ENCODE assay signal across 20 cellular contexts in the genomic region with DNA sequence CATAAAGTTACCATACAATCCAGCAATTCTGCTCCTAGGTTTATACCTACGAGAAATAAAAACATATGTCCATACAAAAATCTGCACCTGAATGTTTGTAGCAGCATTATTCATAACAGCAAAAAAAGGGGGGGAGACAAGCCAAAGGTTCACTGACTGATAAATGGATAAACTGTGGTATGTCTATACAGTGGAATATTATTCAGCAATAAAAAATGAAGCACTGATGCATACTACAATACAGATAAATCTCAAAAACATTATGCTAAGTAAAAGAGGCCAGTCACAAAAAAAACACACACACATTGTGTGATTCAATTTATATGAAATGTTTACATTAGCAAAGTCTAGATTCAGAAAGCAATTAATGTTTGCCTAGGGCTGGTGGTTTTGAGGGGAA. TPM values are rescaled to one million over a fixed set of nuclear protein-coding genes. Genes with fewer than 3 reads are reported as not detected.
A peak's percentile ranks its signal among the peaks of the same experiment; 100 is the strongest.
DNase-seq lines count a peak whose midpoint lies in the region; ATAC-seq, FAIRE-seq and TF ChIP-seq lines count a peak whose summit lies in the region.
"Had no signal": no experiment of that assay in that cellular context is flagged by ENCODE, and none has a peak within 500 bp of the region (broad histone marks: within the 10 kb centered on the region; RNA-seq: fewer than 3 reads in every experiment).

No MANE protein-coding gene starts in this region.

- H3K4me3 Mint-ChIP-seq in Calu3 (ENCODE audit: low read depth, unreplicated experiment) (no peak overlapping the region), astrocyte (ENCODE audit: unreplicated experiment) (no peak overlapping the region), endothelial cell (ENCODE audit: unreplicated experiment) (peak overlapping the region; percentile 2)
- H3K4me3 Mint-ChIP-seq: CD14-positive monocyte; CD4-positive, alpha-beta memory T cell; H9 had no signal

- no peaks in the 10 kb centered on the region for H3K9me3 ChIP-seq in HEK293 (ENCODE audit: control insufficient read depth, insufficient read depth, low read depth, low read length)
- H3K9me3 ChIP-seq in astrocyte (ENCODE audit: insufficient read depth, low read depth, low read length) = no peaks in the 10 kb centered on the region

- intact Hi-C loops in Calu3 (cut with micrococcal nuclease; ENCODE audit: unreplicated experiment) = loop anchor here (5.0 kb wide), 1 partner anchor 125 kb away; no protein-coding TSS in a partner anchor

- DNase-seq in Calu3 = no peak
- DNase-seq in astrocyte (ENCODE audit: low read depth) = no peak
- DNase-seq in endothelial cell (ENCODE audit: low spot score) = no peak
- DNase-seq in NCI-H2029 treated with DMSO at 0.1 percent for 48 hours (lab: John Stamatoyannopoulos, UW) = no peak
- DNase-seq: 8988T; CD4-positive, alpha-beta memory T cell; DMS79 treated with DMSO at 0.1 percent for 48 hours; EL; GOT3; H9; KG1 had no signal

- H3K27ac ChIP-seq in HEK293 (ENCODE audit: extremely low read depth, low read depth, low read length) = no peak overlapping the region
- peak overlapping the region; percentile 2 for H3K27ac ChIP-seq in astrocyte (ENCODE audit: low read depth, low read length)
- H3K27ac ChIP-seq: BLaER1 had no signal

- no peak overlapping the region for H2AFZ ChIP-seq in astrocyte (ENCODE audit: low read depth, low read length)

- POLR2A ChIA-PET in HEK293 (lab: Yijun Ruan, JAX) = no interaction called here

- no peak overlapping the region for H3K9ac ChIP-seq in astrocyte (ENCODE audit: low read length)
- H3K9ac ChIP-seq: BLaER1 had no signal

- H3K27me3 ChIP-seq in astrocyte (ENCODE audit: insufficient read depth, low read length) = no peaks in the 10 kb centered on the region
- H3K27me3 ChIP-seq: BLaER1 had no signal

- H3K4me1 Mint-ChIP-seq in Calu3 (ENCODE audit: low read depth, unreplicated experiment) (peaks cover 37% of the 10 kb centered on the region), astrocyte (ENCODE audit: low read depth, unreplicated experiment) (peaks cover 46% of the 10 kb centered on the region), endothelial cell (ENCODE audit: unreplicated experiment) (peaks cover 41% of the 10 kb centered on the region)
- H3K4me1 Mint-ChIP-seq: CD4-positive, alpha-beta memory T cell; IgD-negative memory B cell had no signal

- H3K4me2 ChIP-seq in astrocyte (ENCODE audit: low read length) = no peak overlapping the region
- H3K4me2 ChIP-seq: BLaER1 had no signal

- CTCF ChIA-PET in Calu3 (lab: Charles Lee) = no interaction called here
- CTCF ChIA-PET in HEK293 (lab: Yijun Ruan, JAX) = interaction anchor here (3.3 kb wide), 1 partner anchor 10 kb away, joined by 28 read pairs; no protein-coding TSS in a partner anchor

- H3K36me3 ChIP-seq in HEK293 (ENCODE audit: control insufficient read depth in 2 of 2, insufficient read depth in 1 of 2, low read length in 2 of 2) (no peaks in the 10 kb centered on the region), astrocyte (ENCODE audit: insufficient read depth, low read length) (no peaks in the 10 kb centered on the region)
- H3K36me3 ChIP-seq: BLaER1 had no signal

- peaks cover 4% of the 10 kb centered on the region for H3K4me1 ChIP-seq in HEK293 (ENCODE audit: control insufficient read depth, insufficient read depth, low read length)
- peaks cover 21% of the 10 kb centered on the region for H3K4me1 ChIP-seq in astrocyte (ENCODE audit: insufficient read depth, low read length)

- FAIRE-seq in astrocyte (lab: Jason Lieb, UNC) = no peak
- FAIRE-seq: G401.6, GM12891, HTR-8/SVneo had no signal

- peak overlapping the region; percentile 79 for H3K27ac Mint-ChIP-seq in Calu3 (ENCODE audit: unreplicated experiment)
- no peak overlapping the region for H3K27ac Mint-ChIP-seq in astrocyte (ENCODE audit: unreplicated experiment)
- H3K27ac Mint-ChIP-seq in endothelial cell (ENCODE audit: unreplicated experiment) = no peak overlapping the region
- H3K27ac Mint-ChIP-seq: CD4-positive, alpha-beta memory T cell; H9; IgD-negative memory B cell had no signal

- H4K20me1 ChIP-seq in astrocyte (ENCODE audit: insufficient read depth, low read length) = no peaks in the 10 kb centered on the region
- H4K20me1 ChIP-seq: BLaER1 had no signal

- BruUV-seq in Calu3 (replicated peaks; lab: Mats Ljungman, UMichigan) = no TSS peak

- H3K79me2 ChIP-seq in astrocyte (ENCODE audit: insufficient read depth, low read length) = no peaks in the 10 kb centered on the region

- TF ChIP-seq CTCF in Calu3 (IDR thresholded peaks at IDR 0.05; ENCODE audit: unreplicated experiment) = no peak
- no peak for TF ChIP-seq CTCF in HEK293 (tag by site-specific recombination; IDR thresholded peaks at IDR 0.05)
- no peak for TF ChIP-seq CTCF in astrocyte (IDR thresholded peaks at IDR 0.05; ENCODE audit: insufficient read depth, low read depth, low read length)
- TF ChIP-seq CTCF in endothelial cell (IDR thresholded peaks at IDR 0.05; ENCODE audit: unreplicated experiment) = no peak

- no peak for ATAC-seq in HG03095 (IDR thresholded peaks at IDR 0.05; ENCODE audit: unreplicated experiment)
- no peak for ATAC-seq in HG02938 (IDR thresholded peaks at IDR 0.05; ENCODE audit: unreplicated experiment)

- H3K4me3 ChIP-seq in HEK293 (ENCODE audit: low read depth, low read length) (no peak overlapping the region), astrocyte (ENCODE audit: insufficient read depth, low read depth, low read length) (no peak overlapping the region)
- H3K4me3 ChIP-seq: BLaER1 had no signal

- H3K36me3 Mint-ChIP-seq in Calu3 (ENCODE audit: insufficient read depth, unreplicated experiment) (no peaks in the 10 kb centered on the region), astrocyte (ENCODE audit: low read depth, unreplicated experiment) (no peaks in the 10 kb centered on the region), endothelial cell (ENCODE audit: low read depth, unreplicated experiment) (peaks cover 23% of the 10 kb centered on the region)
- H3K36me3 Mint-ChIP-seq: CD4-positive, alpha-beta memory T cell; IgD-negative memory B cell had no signal

- peaks cover 5% of the 10 kb centered on the region for H3K9me3 Mint-ChIP-seq in Calu3 (ENCODE audit: low read depth, unreplicated experiment)
- peaks cover 3% of the 10 kb centered on the region for H3K9me3 Mint-ChIP-seq in astrocyte (ENCODE audit: unreplicated experiment)
- no peaks in the 10 kb centered on the region for H3K9me3 Mint-ChIP-seq in endothelial cell (ENCODE audit: unreplicated experiment)

- H3K27me3 Mint-ChIP-seq in Calu3 (ENCODE audit: unreplicated experiment) (no peaks in the 10 kb centered on the region), astrocyte (ENCODE audit: low read depth, unreplicated experiment) (peaks cover 2% of the 10 kb centered on the region), endothelial cell (ENCODE audit: unreplicated experiment) (no peaks in the 10 kb centered on the region)

TF ChIP-seq in HEK293, 187 proteins besides CTCF, POLR2A, EP300 and RAD21:
- TF ChIP-seq ZNF146 (tag by site-specific recombination; IDR thresholded peaks at IDR 0.05) (peak; percentile 77), ZNF140 (tag by site-specific recombination; IDR thresholded peaks at IDR 0.05) (peak; percentile 66; the same call in 1 of the 2 replicates), ZNF292 (tag by site-specific recombination; IDR thresholded peaks at IDR 0.05; ENCODE audit: borderline replicate concordance, low read depth) (no peak)
- TF ChIP-seq, protein P1, sequence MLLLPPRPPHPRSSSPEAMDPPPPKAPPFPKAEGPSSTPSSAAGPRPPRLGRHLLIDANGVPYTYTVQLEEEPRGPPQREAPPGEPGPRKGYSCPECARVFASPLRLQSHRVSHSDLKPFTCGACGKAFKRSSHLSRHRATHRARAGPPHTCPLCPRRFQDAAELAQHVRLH (tag by site-specific recombination; IDR thresholded peaks at IDR 0.05) = peak; percentile 61; the same call in 1 of the 2 replicates

RNA-seq across cellular contexts. Expression of a gene that starts 13.6 kb away (rescaled TPM):
- total RNA-seq in Calu3 (2022) = not detected in 2 replicates
- 11.6 and 13.2 TPM in 2 replicates for total RNA-seq in astrocyte
- 157 TPM for total RNA-seq in endothelial cell (ENCODE audit: unreplicated experiment)

Comparison
In these comparisons a context has a peak if more than half of its experiments do, and no peak if none do; other contexts are left out.
1. RNA of a gene that starts 13.6 kb away (total RNA-seq): 157 TPM in endothelial cell (single experiment) and 11.6 to 13.2 TPM in astrocyte; not detected in Calu3; every median in the first group is over 10 times any median in the second.